In the genomic region with DNA sequence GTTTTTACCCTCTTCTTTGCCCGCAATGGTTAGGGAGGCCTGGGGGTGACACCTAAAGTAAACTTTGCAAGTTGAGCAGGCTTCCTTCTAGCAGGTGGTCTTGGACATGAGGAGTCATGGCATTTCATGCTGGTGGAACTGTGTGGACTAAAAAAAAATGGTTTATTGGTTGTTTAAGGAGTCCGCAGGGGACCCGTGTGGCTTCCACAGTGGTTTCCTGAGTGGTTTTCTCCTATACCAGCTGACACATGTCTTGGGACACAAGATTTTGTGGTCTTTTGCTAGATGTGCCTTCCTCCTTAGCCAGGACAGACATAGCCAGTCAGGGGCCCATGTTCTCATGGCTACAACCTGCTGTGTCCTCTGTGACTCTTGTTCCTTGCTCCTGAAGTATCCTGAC, we compare ENCODE assay signal across 11 cellular contexts. TPM values are rescaled to one million over a fixed set of nuclear protein-coding genes. Genes with fewer than 3 reads are reported as not detected.
DNase-seq lines count a peak whose midpoint lies in the region; ATAC-seq and TF ChIP-seq lines count a peak whose summit lies in the region.
"Had no signal": no experiment of that assay in that cellular context is flagged by ENCODE, and none has a peak within 500 bp of the region (broad histone marks: within the 10 kb centered on the region; RNA-seq: fewer than 3 reads in every experiment).

No MANE protein-coding gene starts in this region.

- H3K27ac Mint-ChIP-seq in activated T-cell treated with anti-CD3 and anti-CD28 coated beads, Interleukin-2, amount 50 U/mL, for 72 hours: no peak overlapping the region
- H3K27ac Mint-ChIP-seq in glutamatergic neuron (ENCODE audit: unreplicated experiment): peak overlapping the region; percentile 22
- H3K27ac Mint-ChIP-seq in stimulated activated naive B cell treated with anti-CD40 and anti-IgM and Interleukin-4, amounts not matched to agents 10 μg/mL and 1 μg/mL and 100 μg/mL, for 72 hours: no peak overlapping the region

- H3K27ac ChIP-seq in VCaP: peak overlapping the region; percentile 87

- TF ChIP-seq CTCF in VCaP (conservative IDR thresholded peaks at IDR 0.05): no peak
- no peak for TF ChIP-seq CTCF in glutamatergic neuron (IDR thresholded peaks at IDR 0.05; ENCODE audit: partially characterized antibody, unreplicated experiment)
- TF ChIP-seq CTCF in GM10248 (IDR thresholded peaks at IDR 0.05; ENCODE audit: control extremely low read depth, extremely low read depth, low read depth, missing control alignments): no peak

- POLR2A ChIA-PET in GM10248 (lab: Yijun Ruan, JAX): no interaction called here

- peaks cover 5% of the 10 kb centered on the region for H3K27me3 Mint-ChIP-seq in activated T-cell treated with anti-CD3 and anti-CD28 coated beads, Interleukin-2, amount 50 U/mL, for 72 hours (ENCODE audit: low read depth)
- peaks cover 2% of the 10 kb centered on the region for H3K27me3 Mint-ChIP-seq in glutamatergic neuron (ENCODE audit: unreplicated experiment)
- peaks cover 11 to 14% of the 10 kb centered on the region in 2 donors for H3K27me3 Mint-ChIP-seq in stimulated activated naive B cell treated with anti-CD40 and anti-IgM and Interleukin-4, amounts not matched to agents 10 μg/mL and 1 μg/mL and 100 μg/mL, for 72 hours

- peaks cover 45 to 55% of the 10 kb centered on the region in 2 donors for H3K36me3 Mint-ChIP-seq in activated T-cell treated with anti-CD3 and anti-CD28 coated beads, Interleukin-2, amount 50 U/mL, for 72 hours (ENCODE audit: insufficient read depth in 2 of 2)
- H3K36me3 Mint-ChIP-seq in glutamatergic neuron (ENCODE audit: unreplicated experiment): no peaks in the 10 kb centered on the region
- H3K36me3 Mint-ChIP-seq in stimulated activated naive B cell treated with anti-CD40 and anti-IgM and Interleukin-4, amounts not matched to agents 10 μg/mL and 1 μg/mL and 100 μg/mL, for 72 hours: peaks cover 30 to 47% of the 10 kb centered on the region in 2 donors

- DNase-seq in activated T-cell treated with anti-CD3 and anti-CD28 coated beads, Interleukin-2, amount 50 U/mL, for 72 hours: no peak
- no peak for DNase-seq in activated T-cell treated with anti-CD3 and anti-CD28 coated beads, Interleukin-2, amount 50 U/mL, for 1 hour
- DNase-seq in glutamatergic neuron (no peak), NCI-H2107 (lab: John Stamatoyannopoulos, UW) (no peak), superior temporal gyrus (ENCODE audit: extremely low spot score) (no peak), GM10248 (ENCODE audit: extremely low spot score) (no peak)
- DNase-seq in stimulated activated naive B cell treated with anti-CD40 and anti-IgM and Interleukin-4, amounts not matched to agents 10 μg/mL and 1 μg/mL and 100 μg/mL, for 72 hours: no peak
- DNase-seq: NCI-H1694 treated with DMSO at 0.1 percent for 48 hours; stimulated activated CD4-positive, alpha-beta T cell treated with anti-CD3 and anti-CD28 coated beads, Interleukin-4, amount 100 ng/mL, for 1 hour had no signal

- H3K4me1 Mint-ChIP-seq in activated T-cell treated with anti-CD3 and anti-CD28 coated beads, Interleukin-2, amount 50 U/mL, for 72 hours (ENCODE audit: low read depth): peaks cover 28% of the 10 kb centered on the region
- H3K4me1 Mint-ChIP-seq in glutamatergic neuron (ENCODE audit: low read depth, unreplicated experiment): peaks cover 5% of the 10 kb centered on the region
- peaks cover 22 to 36% of the 10 kb centered on the region in 2 donors for H3K4me1 Mint-ChIP-seq in stimulated activated naive B cell treated with anti-CD40 and anti-IgM and Interleukin-4, amounts not matched to agents 10 μg/mL and 1 μg/mL and 100 μg/mL, for 72 hours

- ATAC-seq in activated T-cell treated with anti-CD3 and anti-CD28 coated beads, Interleukin-2, amount 50 U/mL, for 72 hours (replicated peaks in 1 of 2): no peak
- no peak for ATAC-seq in stimulated activated naive B cell treated with anti-CD40 and anti-IgM and Interleukin-4, amounts not matched to agents 10 μg/mL and 1 μg/mL and 100 μg/mL, for 72 hours (replicated peaks)
- ATAC-seq: gastroesophageal sphincter had no signal

- peak overlapping the region; percentile 82 to 92 for H3K4me3 Mint-ChIP-seq in activated T-cell treated with anti-CD3 and anti-CD28 coated beads, Interleukin-2, amount 50 U/mL, for 72 hours
- H3K4me3 Mint-ChIP-seq in glutamatergic neuron (ENCODE audit: unreplicated experiment): peak overlapping the region; percentile 99
- peak overlapping the region; percentile 95 for H3K4me3 Mint-ChIP-seq in stimulated activated naive B cell treated with anti-CD40 and anti-IgM and Interleukin-4, amounts not matched to agents 10 μg/mL and 1 μg/mL and 100 μg/mL, for 72 hours

- CTCF ChIA-PET in GM10248 (lab: Yijun Ruan, JAX): interaction anchor here (0.8 kb wide), 2 partner anchors 16 to 21 kb away, joined by 3 read pairs; no protein-coding TSS in a partner anchor

- peaks cover 5 to 12% of the 10 kb centered on the region in 2 donors for H3K9me3 Mint-ChIP-seq in activated T-cell treated with anti-CD3 and anti-CD28 coated beads, Interleukin-2, amount 50 U/mL, for 72 hours
- H3K9me3 Mint-ChIP-seq in glutamatergic neuron (ENCODE audit: unreplicated experiment): peaks cover 7% of the 10 kb centered on the region
- peaks cover 0 to 1% of the 10 kb centered on the region in 2 donors for H3K9me3 Mint-ChIP-seq in stimulated activated naive B cell treated with anti-CD40 and anti-IgM and Interleukin-4, amounts not matched to agents 10 μg/mL and 1 μg/mL and 100 μg/mL, for 72 hours

RNA-seq across cellular contexts. Expression of a gene that starts 1.5 kb away (rescaled TPM):
- 1 to 10 TPM; 8.4 to 9.0 TPM for total RNA-seq in activated T-cell treated with anti-CD3 and anti-CD28 coated beads, Interleukin-2, amount 50 U/mL, for 72 hours
- total RNA-seq in glutamatergic neuron (ENCODE audit: unreplicated experiment): 16.7 TPM

RNA-seq across cellular contexts. Expression of a gene that starts 29.3 kb away (rescaled TPM):
- total RNA-seq in activated T-cell treated with anti-CD3 and anti-CD28 coated beads, Interleukin-2, amount 50 U/mL, for 72 hours: 1 to 10 TPM; 8.1 to 8.3 TPM
- 15.8 TPM for total RNA-seq in glutamatergic neuron (ENCODE audit: unreplicated experiment)

RNA-seq across cellular contexts. Expression of a gene that starts 41.5 kb away (rescaled TPM):
- 100 to 1,000 TPM; 114 to 129 TPM for total RNA-seq in activated T-cell treated with anti-CD3 and anti-CD28 coated beads, Interleukin-2, amount 50 U/mL, for 72 hours
- 62.1 TPM for total RNA-seq in glutamatergic neuron (ENCODE audit: unreplicated experiment)

RNA-seq across cellular contexts. Expression of a gene that starts 41.6 kb away (rescaled TPM):
- 1 to 10 TPM; 7.3 to 8.5 TPM for total RNA-seq in activated T-cell treated with anti-CD3 and anti-CD28 coated beads, Interleukin-2, amount 50 U/mL, for 72 hours
- 15.7 TPM for total RNA-seq in glutamatergic neuron (ENCODE audit: unreplicated experiment)

RNA-seq across cellular contexts. Expression of a gene that starts 41.6 kb away (rescaled TPM):
- 1 to 10 TPM; 3.9 to 4.5 TPM for total RNA-seq in activated T-cell treated with anti-CD3 and anti-CD28 coated beads, Interleukin-2, amount 50 U/mL, for 72 hours
- total RNA-seq in glutamatergic neuron (ENCODE audit: unreplicated experiment): 9.5 TPM
